9 cellular contexts compared by ENCODE assay signal in the genomic region with DNA sequence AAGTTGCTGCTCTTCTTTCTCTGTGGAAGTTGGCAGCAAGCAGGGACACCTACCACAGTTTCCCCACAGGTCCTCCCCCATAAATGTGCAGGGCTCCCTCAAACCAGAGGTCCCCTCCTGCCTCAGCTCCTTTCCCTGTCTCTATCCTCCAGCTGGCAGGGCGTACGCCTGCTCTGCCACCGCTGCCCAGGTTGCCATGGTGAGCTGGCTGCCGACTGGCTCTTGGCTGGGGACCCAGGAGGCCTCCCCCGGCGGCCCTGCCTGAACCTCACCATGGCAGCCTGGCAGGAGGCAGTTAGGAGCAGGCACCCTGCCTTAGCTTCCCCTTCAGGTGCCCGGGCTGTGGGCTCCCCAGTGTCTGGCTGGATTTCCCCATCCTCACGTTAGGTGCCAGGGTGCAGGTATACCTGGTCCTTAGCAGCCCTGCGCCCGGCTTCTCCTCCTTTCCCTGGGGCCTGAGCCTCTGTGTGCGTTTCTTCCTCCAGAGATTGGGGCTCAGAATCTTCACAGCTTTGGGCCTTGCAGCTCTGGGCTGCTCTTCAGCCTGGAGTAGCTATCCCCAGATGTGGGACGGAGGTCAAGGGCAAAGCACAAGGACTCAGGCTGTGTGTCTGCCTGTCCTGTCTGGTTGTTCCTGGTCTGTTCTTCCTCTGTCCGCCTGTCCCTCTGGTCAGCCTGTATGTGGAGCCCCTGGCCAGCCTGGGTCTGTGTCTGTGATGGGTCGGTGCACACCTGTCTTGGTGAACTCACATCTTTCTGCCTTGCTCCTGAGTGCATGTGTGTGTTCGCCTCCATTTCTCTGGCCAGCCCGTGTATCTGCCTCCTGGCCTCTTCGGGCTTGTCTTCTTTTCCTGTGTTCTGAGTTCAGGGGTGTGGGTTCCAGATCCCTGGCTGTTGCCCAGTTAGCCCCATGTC. TPM values are rescaled to one million over a fixed set of nuclear protein-coding genes. Genes with fewer than 3 reads are reported as not detected.
DNase-seq lines count a peak whose midpoint lies in the region; ATAC-seq lines count a peak whose summit lies in the region.
"Had no signal": no experiment of that assay in that cellular context is flagged by ENCODE, and none has a peak within 500 bp of the region (broad histone marks: within the 10 kb centered on the region; RNA-seq: fewer than 3 reads in every experiment).

No MANE protein-coding gene starts in this region.

- H3K27me3 ChIP-seq in stomach smooth muscle (ENCODE audit: control insufficient read depth in 1 of 2, insufficient read depth in 2 of 2, low read length in 2 of 2): no peaks in the 10 kb centered on the region

- peak overlapping the region; percentile 34 to 36 for H3K9ac ChIP-seq in stomach smooth muscle (ENCODE audit: low read length in 2 of 2)

- H3K36me3 ChIP-seq in stomach smooth muscle (ENCODE audit: control insufficient read depth in 2 of 2, insufficient read depth in 2 of 2, low read length in 2 of 2): peaks cover 16 to 27% of the 10 kb centered on the region in 2 donors

- no peak for ATAC-seq in left colon
- no peak for ATAC-seq in HG02588 (IDR thresholded peaks at IDR 0.05; ENCODE audit: unreplicated experiment)

- H3K4me3 ChIP-seq in stomach smooth muscle (ENCODE audit: low read length in 2 of 2): peak overlapping the region; percentile 33 to 49

- DNase-seq in NCI-H1436 (lab: John Stamatoyannopoulos, UW) (peak; percentile 64), NCI-H1436 treated with DMSO at 0.1 percent for 48 hours (lab: John Stamatoyannopoulos, UW) (no peak), amygdala (lab: John Stamatoyannopoulos, UW) (peak in 49 of 56 donors; percentile 15 to 87 (median 64)), left colon (peak; percentile 54 to 56), NCI-H128 (lab: John Stamatoyannopoulos, UW; ENCODE audit: unreplicated experiment) (no peak)
- no peak for DNase-seq in stimulated activated naive CD4-positive, alpha-beta T cell (lab: John Stamatoyannopoulos, UW)

- no peaks in the 10 kb centered on the region for H3K9me3 ChIP-seq in stomach smooth muscle (ENCODE audit: control insufficient read depth in 2 of 2, low read length in 2 of 2)

- intact Hi-C loops in left colon (cut with DNase I, micrococcal nuclease): no loop called here

- H3K4me1 ChIP-seq in stomach smooth muscle (ENCODE audit: control insufficient read depth, insufficient read depth, low read length): peaks cover 81% of the 10 kb centered on the region

- H3K27ac ChIP-seq in stomach smooth muscle (ENCODE audit: low read length): peak overlapping the region; percentile 71

RNA-seq across cellular contexts. Expression of gene GJD3, which starts 15.7 kb away (rescaled TPM):
- under 1 TPM; 0.34 to 0.81 TPM for total RNA-seq in left colon
- total RNA-seq: A172 had no signal

RNA-seq across cellular contexts. Expression of gene RARA, which starts 39.8 kb away (rescaled TPM):
- 10 to 100 TPM; 37.2 to 56.4 TPM for total RNA-seq in left colon

Comparison
In these comparisons a context has a peak if more than half of its experiments do, and no peak if none do; other contexts are left out.
1. DNase-seq: peak in NCI-H1436 (single experiment), amygdala (49 of 56) and left colon (2 of 2); none in NCI-H1436 treated with DMSO at 0.1 percent for 48 hours (single experiment), stimulated activated naive CD4-positive, alpha-beta T cell (0 of 6) and NCI-H128 (single experiment).